ENCODE assay signal across 8 cellular contexts in genomic region chr1:32394141-32394889, GRCh38. TPM values are rescaled to one million over a fixed set of nuclear protein-coding genes. Genes with fewer than 3 reads are reported as not detected.
DNase-seq lines count a peak whose midpoint lies in the region; ATAC-seq and TF ChIP-seq lines count a peak whose summit lies in the region.

Gene BSDC1 (minus strand): TSS chr1:32394441. CDS start chr1:32394414, 27 bp downstream.

- H3K9ac ChIP-seq in mucosa of rectum (ENCODE audit: low read depth in 1 of 2, low read length in 2 of 2), result peak within 1 kb of the TSS; percentile 96 to 98

- in situ Hi-C loops in Panc1 (cut with HindIII; ENCODE audit: low pct_unique_long_range_greater_than_20kb, low sequenced_read_pairs), result no loop called here

- H3K36me3 Mint-ChIP-seq in activated T-cell treated with anti-CD3 and anti-CD28 coated beads, Interleukin-2, amount 50 U/mL, for 4 hours (ENCODE audit: insufficient read depth), result peaks cover 9% of the 10 kb centered on the region

- H3K4me3 ChIP-seq in Panc1 (ENCODE audit: low read depth in 2 of 2, low read length in 2 of 2), result peak within 1 kb of the TSS; percentile 76 to 94
- H3K4me3 ChIP-seq in mucosa of rectum (ENCODE audit: low read length in 2 of 2), result peak within 1 kb of the TSS; percentile 93 to 97

- ATAC-seq in GM21723 (IDR thresholded peaks at IDR 0.05; ENCODE audit: unreplicated experiment), result peak; percentile 94
- ATAC-seq in Panc1, result peak; percentile 98
- ATAC-seq in activated T-cell treated with anti-CD3 and anti-CD28 coated beads, Interleukin-2, amount 50 U/mL, for 4 hours, result peak; percentile 99

- peak; percentile 98 for TF ChIP-seq POLR2A in erythroblast (IDR thresholded peaks at IDR 0.05; ENCODE audit: low read length)

- peak; percentile 100 for DNase-seq in DMS53 (lab: John Stamatoyannopoulos, UW)
- DNase-seq in KG1 (lab: John Stamatoyannopoulos, UW), result peak; percentile 95
- DNase-seq in Panc1 (ENCODE audit: low read depth, low spot score), result peak; percentile 97
- peak; percentile 97 for DNase-seq in activated T-cell treated with anti-CD3 and anti-CD28 coated beads, Interleukin-2, amount 50 U/mL, for 4 hours
- DNase-seq in erythroblast (lab: John Stamatoyannopoulos, UW), result peak; percentile 99
- DNase-seq in stimulated activated CD8-positive, alpha-beta memory T cell treated with anti-CD3 and anti-CD28 coated beads, Interleukin-4, amount 100 ng/mL, for 48 hours, result peak; percentile 99

- H3K4me3 Mint-ChIP-seq in activated T-cell treated with anti-CD3 and anti-CD28 coated beads, Interleukin-2, amount 50 U/mL, for 4 hours, result peak within 1 kb of the TSS; percentile 98

- peaks cover 8% of the 10 kb centered on the region; the same call in 1 of the 2 replicates for H3K4me1 ChIP-seq in Panc1 (ENCODE audit: control insufficient read depth, insufficient read depth, low read length)
- H3K4me1 ChIP-seq in mucosa of rectum (ENCODE audit: control insufficient read depth in 2 of 2, insufficient read depth in 2 of 2, low read length in 2 of 2), result peaks cover 13 to 17% of the 10 kb centered on the region in 2 donors

- H3K36me3 ChIP-seq in Panc1 (ENCODE audit: control insufficient read depth, insufficient read depth, low read length) (no peaks in the 10 kb centered on the region), mucosa of rectum (ENCODE audit: control insufficient read depth in 2 of 2, insufficient read depth in 2 of 2, low read length in 2 of 2) (peaks cover 17 to 26% of the 10 kb centered on the region in 2 donors)

- CTCF ChIA-PET in Panc1 (lab: Charles Lee), result interaction anchor here (0.5 to 0.6 kb wide), 2 partner anchors 96 to 375 kb away, joined by 3 to 6 read pairs; no protein-coding TSS in a partner anchor

- no peaks in the 10 kb centered on the region for H3K9me3 Mint-ChIP-seq in activated T-cell treated with anti-CD3 and anti-CD28 coated beads, Interleukin-2, amount 50 U/mL, for 4 hours

- no peak for TF ChIP-seq CTCF in Panc1 (IDR thresholded peaks at IDR 0.05)

- H3K9me3 ChIP-seq in Panc1 (ENCODE audit: control insufficient read depth, insufficient read depth, low read depth, low read length) (no peaks in the 10 kb centered on the region), mucosa of rectum (ENCODE audit: control insufficient read depth in 2 of 2, low read length in 2 of 2) (no peaks in the 10 kb centered on the region)

- peak within 1 kb of the TSS; percentile 90 for H3K27ac ChIP-seq in Panc1 (ENCODE audit: low read length)
- peak within 1 kb of the TSS; percentile 95 to 97 for H3K27ac ChIP-seq in mucosa of rectum (ENCODE audit: low read depth in 2 of 2, low read length in 2 of 2)

- POLR2A ChIA-PET in Panc1 (lab: Charles Lee), result interaction anchor here (0.6 to 0.9 kb wide), 4 partner anchors 58 to 179 kb away, joined by 3 read pairs; partner anchors contain the start of gene MARCKSL1

- H3K27me3 ChIP-seq in Panc1 (ENCODE audit: control insufficient read depth, insufficient read depth, low read length), result no peaks in the 10 kb centered on the region
- H3K27me3 ChIP-seq in mucosa of rectum (ENCODE audit: control insufficient read depth in 2 of 2, insufficient read depth in 2 of 2, low read length in 2 of 2), result no peaks in the 10 kb centered on the region

- no TSS peak for BruUV-seq in Panc1 (replicated peaks; lab: Mats Ljungman, UMichigan)

- H3K27me3 Mint-ChIP-seq in activated T-cell treated with anti-CD3 and anti-CD28 coated beads, Interleukin-2, amount 50 U/mL, for 4 hours (ENCODE audit: low read depth), result no peaks in the 10 kb centered on the region

- intact Hi-C loops in Panc1 (cut with micrococcal nuclease; ENCODE audit: unreplicated experiment), result no loop called here

- peaks cover 27% of the 10 kb centered on the region for H3K4me1 Mint-ChIP-seq in activated T-cell treated with anti-CD3 and anti-CD28 coated beads, Interleukin-2, amount 50 U/mL, for 4 hours (ENCODE audit: low read depth)

RNA-seq across cellular contexts. Expression of gene BSDC1, which starts in this region (rescaled TPM):
- 64.9 TPM for total RNA-seq in Panc1 (2021; ENCODE audit: unreplicated experiment)
- 58.6 TPM for polyA plus RNA-seq in Panc1 (2012; ENCODE audit: insufficient read length)
- 10 to 100 TPM; 42.2 to 56.8 (median 46.6) TPM for total RNA-seq in activated T-cell treated with anti-CD3 and anti-CD28 coated beads, Interleukin-2, amount 50 U/mL, for 4 hours

Comparison
In these comparisons a context has a peak if more than half of its experiments do, and no peak if none do; other contexts are left out.
1. Peak in every context shown above with its lines: DNase-seq, ATAC-seq, H3K4me3 ChIP-seq and H3K27ac ChIP-seq.